ENCODE assay signal across 1 cellular context in genomic region chr16:28237754-28238357, GRCh38.
TF ChIP-seq lines count a peak whose summit lies in the region.

No MANE protein-coding gene starts in this region.

TF ChIP-seq in HepG2, 621 proteins besides CTCF, POLR2A, EP300 and RAD21:
- TF ChIP-seq ZNF230 (CRISPR knock-in tag; IDR thresholded peaks at IDR 0.05) (no peak), ZNF17 (CRISPR knock-in tag; IDR thresholded peaks at IDR 0.05) (no peak), GFI1 (CRISPR knock-in tag; IDR thresholded peaks at IDR 0.05; ENCODE audit: borderline replicate concordance) (no peak)
- TF ChIP-seq, protein P1, sequence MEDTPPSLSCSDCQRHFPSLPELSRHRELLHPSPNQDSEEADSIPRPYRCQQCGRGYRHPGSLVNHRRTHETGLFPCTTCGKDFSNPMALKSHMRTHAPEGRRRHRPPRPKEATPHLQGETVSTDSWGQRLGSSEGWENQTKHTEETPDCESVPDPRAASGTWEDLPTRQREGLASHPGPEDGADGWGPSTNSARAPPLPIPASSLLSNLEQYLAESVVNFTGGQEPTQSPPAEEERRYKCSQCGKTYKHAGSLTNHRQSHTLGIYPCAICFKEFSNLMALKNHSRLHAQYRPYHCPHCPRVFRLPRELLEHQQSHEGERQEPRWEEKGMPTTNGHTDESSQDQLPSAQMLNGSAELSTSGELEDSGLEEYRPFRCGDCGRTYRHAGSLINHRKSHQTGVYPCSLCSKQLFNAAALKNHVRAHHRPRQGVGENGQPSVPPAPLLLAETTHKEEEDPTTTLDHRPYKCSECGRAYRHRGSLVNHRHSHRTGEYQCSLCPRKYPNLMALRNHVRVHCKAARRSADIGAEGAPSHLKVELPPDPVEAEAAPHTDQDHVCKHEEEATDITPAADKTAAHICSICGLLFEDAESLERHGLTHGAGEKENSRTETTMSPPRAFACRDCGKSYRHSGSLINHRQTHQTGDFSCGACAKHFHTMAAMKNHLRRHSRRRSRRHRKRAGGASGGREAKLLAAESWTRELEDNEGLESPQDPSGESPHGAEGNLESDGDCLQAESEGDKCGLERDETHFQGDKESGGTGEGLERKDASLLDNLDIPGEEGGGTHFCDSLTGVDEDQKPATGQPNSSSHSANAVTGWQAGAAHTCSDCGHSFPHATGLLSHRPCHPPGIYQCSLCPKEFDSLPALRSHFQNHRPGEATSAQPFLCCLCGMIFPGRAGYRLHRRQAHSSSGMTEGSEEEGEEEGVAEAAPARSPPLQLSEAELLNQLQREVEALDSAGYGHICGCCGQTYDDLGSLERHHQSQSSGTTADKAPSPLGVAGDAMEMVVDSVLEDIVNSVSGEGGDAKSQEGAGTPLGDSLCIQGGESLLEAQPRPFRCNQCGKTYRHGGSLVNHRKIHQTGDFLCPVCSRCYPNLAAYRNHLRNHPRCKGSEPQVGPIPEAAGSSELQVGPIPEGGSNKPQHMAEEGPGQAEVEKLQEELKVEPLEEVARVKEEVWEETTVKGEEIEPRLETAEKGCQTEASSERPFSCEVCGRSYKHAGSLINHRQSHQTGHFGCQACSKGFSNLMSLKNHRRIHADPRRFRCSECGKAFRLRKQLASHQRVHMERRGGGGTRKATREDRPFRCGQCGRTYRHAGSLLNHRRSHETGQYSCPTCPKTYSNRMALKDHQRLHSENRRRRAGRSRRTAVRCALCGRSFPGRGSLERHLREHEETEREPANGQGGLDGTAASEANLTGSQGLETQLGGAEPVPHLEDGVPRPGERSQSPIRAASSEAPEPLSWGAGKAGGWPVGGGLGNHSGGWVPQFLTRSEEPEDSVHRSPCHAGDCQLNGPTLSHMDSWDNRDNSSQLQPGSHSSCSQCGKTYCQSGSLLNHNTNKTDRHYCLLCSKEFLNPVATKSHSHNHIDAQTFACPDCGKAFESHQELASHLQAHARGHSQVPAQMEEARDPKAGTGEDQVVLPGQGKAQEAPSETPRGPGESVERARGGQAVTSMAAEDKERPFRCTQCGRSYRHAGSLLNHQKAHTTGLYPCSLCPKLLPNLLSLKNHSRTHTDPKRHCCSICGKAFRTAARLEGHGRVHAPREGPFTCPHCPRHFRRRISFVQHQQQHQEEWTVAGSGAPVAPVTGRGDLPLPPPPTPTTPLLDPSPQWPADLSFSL (CRISPR knock-in tag; IDR thresholded peaks at IDR 0.05): no peak
TF ChIP-seq in HepG2: peak in this region for 0.
